In genomic region chr7:143299840-143300239, GRCh38 we compare ENCODE assay signal across 8 cellular contexts. TPM values are rescaled to one million over a fixed set of nuclear protein-coding genes. Genes with fewer than 3 reads are reported as not detected.
DNase-seq lines count a peak whose midpoint lies in the region; ATAC-seq and TF ChIP-seq lines count a peak whose summit lies in the region.

No MANE protein-coding gene starts in this region.

- TF ChIP-seq CTCF in CD4-positive, alpha-beta T cell (IDR thresholded peaks at IDR 0.05): peak; percentile 70
- TF ChIP-seq CTCF in HEK293 (tag by site-specific recombination; IDR thresholded peaks at IDR 0.05) (peak; percentile 20; the same call in 1 of the 2 replicates), activated B cell treated with CpG ODN at 0.5 μM for 24 hours (IDR thresholded peaks at IDR 0.05) (no peak)

- H3K4me1 Mint-ChIP-seq in CD4-positive, alpha-beta T cell (ENCODE audit: low read depth): peaks cover 40% of the 10 kb centered on the region
- H3K4me1 Mint-ChIP-seq in activated B cell treated with CpG ODN at 0.5 μM for 24 hours: peaks cover 32% of the 10 kb centered on the region
- H3K4me1 Mint-ChIP-seq in naive B cell: peaks cover 26 to 33% (median 27%) of the 10 kb centered on the region in 3 donors

- peaks cover 25 to 94% of the 10 kb centered on the region in 2 experiments; a peak in 2 of 3 replicates for H3K36me3 ChIP-seq in HEK293 (ENCODE audit: control insufficient read depth in 2 of 2, insufficient read depth in 1 of 2, low read length in 2 of 2)

- H3K36me3 Mint-ChIP-seq in CD4-positive, alpha-beta T cell (ENCODE audit: low read depth): peaks cover 95% of the 10 kb centered on the region
- peaks cover 92% of the 10 kb centered on the region for H3K36me3 Mint-ChIP-seq in activated B cell treated with CpG ODN at 0.5 μM for 24 hours (ENCODE audit: low read depth)
- H3K36me3 Mint-ChIP-seq in naive B cell: peaks cover 29 to 41% of the 10 kb centered on the region in 2 donors

- no peaks in the 10 kb centered on the region for H3K27me3 ChIP-seq in CD4-positive, alpha-beta T cell (ENCODE audit: control insufficient read depth, insufficient read depth, low read length)

- CTCF ChIA-PET in CD4-positive, alpha-beta T cell (lab: Charles Lee): interaction anchor here (0.7 to 7.2 kb wide), 19 partner anchors 9 to 107 kb away, joined by 3 to 92 read pairs (median 5); partner anchors contain the start of gene GSTK1
- CTCF ChIA-PET in HEK293 (lab: Yijun Ruan, JAX): interaction anchor here (0.6 to 3.3 kb wide), 34 partner anchors 10 to 655 kb away, joined by 3 to 49 read pairs (median 4); partner anchors contain the start of genes CASP2, CLCN1 and GSTK1
- CTCF ChIA-PET in activated B cell treated with CpG ODN at 0.5 μM for 24 hours (lab: Charles Lee): interaction anchor here (0.9 to 3.4 kb wide), 11 partner anchors 16 to 116 kb away, joined by 3 to 51 read pairs (median 4); no protein-coding TSS in a partner anchor

- intact Hi-C loops in CD4-positive, alpha-beta T cell (cut with DNase I, micrococcal nuclease): loop anchor here (1.0 to 10.0 kb wide), 4 partner anchors 60 to 605 kb away; partner anchors contain the start of gene TCAF1 (in 1 of the 2)
- intact Hi-C loops in activated B cell treated with CpG ODN at 0.5 μM for 24 hours (cut with micrococcal nuclease): loop anchor here (1.0 kb wide), 1 partner anchor 60 kb away; no protein-coding TSS in a partner anchor

- H3K4me3 Mint-ChIP-seq in CD4-positive, alpha-beta T cell: no peak overlapping the region
- no peak overlapping the region for H3K4me3 Mint-ChIP-seq in activated B cell treated with CpG ODN at 0.5 μM for 24 hours
- no peak overlapping the region for H3K4me3 Mint-ChIP-seq in naive B cell

- peak; percentile 52 to 70 (median 63) for DNase-seq in CD4-positive, alpha-beta T cell
- DNase-seq in activated B cell treated with CpG ODN at 0.5 μM for 24 hours (no peak), cerebellar cortex (ENCODE audit: low spot score) (peak; percentile 40), naive B cell (peak; percentile 14), occipital lobe (lab: John Stamatoyannopoulos, UW) (no peak)

- no peaks in the 10 kb centered on the region for H3K27me3 Mint-ChIP-seq in CD4-positive, alpha-beta T cell
- H3K27me3 Mint-ChIP-seq in activated B cell treated with CpG ODN at 0.5 μM for 24 hours (no peaks in the 10 kb centered on the region), naive B cell (no peaks in the 10 kb centered on the region)

- H3K9me3 Mint-ChIP-seq in CD4-positive, alpha-beta T cell: no peaks in the 10 kb centered on the region
- H3K9me3 Mint-ChIP-seq in activated B cell treated with CpG ODN at 0.5 μM for 24 hours (no peaks in the 10 kb centered on the region), naive B cell (no peaks in the 10 kb centered on the region)

- POLR2A ChIA-PET in CD4-positive, alpha-beta T cell (lab: Charles Lee): interaction anchor here (0.7 to 2.9 kb wide), 6 partner anchors 12 to 108 kb away, joined by 3 to 14 read pairs (median 4); partner anchors contain the start of genes CASP2 and GSTK1
- POLR2A ChIA-PET in HEK293 (lab: Yijun Ruan, JAX) (interaction anchor here (1.1 to 1.2 kb wide), 2 partner anchors 12 to 80 kb away, joined by 3 to 5 read pairs; partner anchors contain the start of gene CASP2), activated B cell treated with CpG ODN at 0.5 μM for 24 hours (lab: Charles Lee) (interaction anchor here (1.1 to 1.4 kb wide), 2 partner anchors 12 to 81 kb away, joined by 4 to 7 read pairs; partner anchors contain the start of genes CASP2 and ZYX)

- no peaks in the 10 kb centered on the region for H3K9me3 ChIP-seq in CD4-positive, alpha-beta T cell (ENCODE audit: control insufficient read depth, low read length)
- H3K9me3 ChIP-seq in HEK293 (ENCODE audit: control insufficient read depth, insufficient read depth, low read depth, low read length): no peaks in the 10 kb centered on the region

- no peak overlapping the region for H3K4me3 ChIP-seq in HEK293 (ENCODE audit: low read depth, low read length)

- no peaks in the 10 kb centered on the region for H3K4me1 ChIP-seq in HEK293 (ENCODE audit: control insufficient read depth, insufficient read depth, low read length)

- no peak overlapping the region for H3K27ac Mint-ChIP-seq in CD4-positive, alpha-beta T cell
- H3K27ac Mint-ChIP-seq in activated B cell treated with CpG ODN at 0.5 μM for 24 hours: no peak overlapping the region
- H3K27ac Mint-ChIP-seq in naive B cell: no peak overlapping the region

- ATAC-seq in CD4-positive, alpha-beta T cell (ENCODE audit: poor library complexity): peak; percentile 100
- ATAC-seq in activated B cell treated with CpG ODN at 0.5 μM for 24 hours (ENCODE audit: low read depth) (peak; percentile 66), naive B cell (ENCODE audit: low read depth in 2 of 2) (peak; percentile 67 to 71), HG02852 (IDR thresholded peaks at IDR 0.05; ENCODE audit: unreplicated experiment) (no peak), HG02763 (IDR thresholded peaks at IDR 0.05; ENCODE audit: unreplicated experiment) (no peak)

- H3K27ac ChIP-seq in CD4-positive, alpha-beta T cell (ENCODE audit: low read depth, low read length): no peak overlapping the region
- H3K27ac ChIP-seq in HEK293 (ENCODE audit: extremely low read depth, low read depth, low read length): no peak overlapping the region

TF ChIP-seq in HEK293, 187 proteins besides CTCF, POLR2A, EP300 and RAD21:
- 0 out of 2 replicates have a peak, but pooled peaks have one; percentile 24 for TF ChIP-seq ZBTB44 (tag by site-specific recombination; IDR thresholded peaks at IDR 0.05)
- no peak for TF ChIP-seq ZNF10 (tag by site-specific recombination; IDR thresholded peaks at IDR 0.05)
- peak; percentile 81 for TF ChIP-seq SCRT2 (tag by site-specific recombination; IDR thresholded peaks at IDR 0.05)
- TF ChIP-seq ZNF174 (tag by site-specific recombination; IDR thresholded peaks at IDR 0.05): no peak
- TF ChIP-seq ZNF433 (tag by site-specific recombination; IDR thresholded peaks at IDR 0.05; ENCODE audit: low read depth): no peak
- TF ChIP-seq SCRT1 (tag by site-specific recombination; IDR thresholded peaks at IDR 0.05; ENCODE audit: borderline replicate concordance): peak; percentile 60; the same call in 1 of the 2 replicates
- TF ChIP-seq ZNF654 (tag by site-specific recombination; IDR thresholded peaks at IDR 0.05; ENCODE audit: low read depth): 0 out of 2 replicates have a peak, but pooled peaks have one; percentile 4

RNA-seq across cellular contexts. Expression of gene CASP2, which starts 11.7 kb away (rescaled TPM):
- 10 to 100 TPM; 19.1 to 21.9 TPM for total RNA-seq in CD4-positive, alpha-beta T cell
- total RNA-seq in activated B cell treated with CpG ODN at 0.5 μM for 24 hours (59.5 and 62.2 TPM in 2 replicates), occipital lobe (20.7 TPM)
- 10 to 100 TPM in 5 of 6 donors, 1 to 10 TPM in 1; 4.2 to 42.7 (median 23.9) TPM for polyA plus RNA-seq in naive B cell (ENCODE audit: low read depth in 6 of 6)

RNA-seq across cellular contexts. Expression of gene TMEM139, which starts 15.1 kb away (rescaled TPM):
- total RNA-seq in CD4-positive, alpha-beta T cell: under 1 TPM; 0.20 to 0.27 TPM
- total RNA-seq in activated B cell treated with CpG ODN at 0.5 μM for 24 hours: 0.34 and 0.47 TPM in 2 replicates
- under 1 TPM in 2 of 6 donors, not detected in 4; 0.32 TPM for polyA plus RNA-seq in naive B cell (ENCODE audit: low read depth in 6 of 6)
- 0.31 TPM for total RNA-seq in occipital lobe

RNA-seq across cellular contexts. Expression of gene CLCN1, which starts 16.1 kb away (rescaled TPM):
- total RNA-seq in CD4-positive, alpha-beta T cell: not detected
- total RNA-seq in activated B cell treated with CpG ODN at 0.5 μM for 24 hours (not detected in 2 replicates), occipital lobe (under 0.01 TPM)
- not detected for polyA plus RNA-seq in naive B cell (ENCODE audit: low read depth in 6 of 6)

RNA-seq across cellular contexts. Expression of gene GSTK1, which starts 36.6 kb away (rescaled TPM):
- 100 to 1,000 TPM; 245 to 259 TPM for total RNA-seq in CD4-positive, alpha-beta T cell
- total RNA-seq in activated B cell treated with CpG ODN at 0.5 μM for 24 hours: 144 and 150 TPM in 2 replicates
- 100 to 1,000 TPM; 180 to 225 (median 204) TPM for polyA plus RNA-seq in naive B cell (ENCODE audit: low read depth in 6 of 6)
- 36.0 TPM for total RNA-seq in occipital lobe

Comparison
In these comparisons a context has a peak if more than half of its experiments do, and no peak if none do; other contexts are left out.
1. ATAC-seq: peak in CD4-positive, alpha-beta T cell (single experiment), activated B cell treated with CpG ODN at 0.5 μM for 24 hours (single experiment) and naive B cell (2 of 2); none in HG02852 (single experiment) and HG02763 (single experiment).
2. DNase-seq: peak in CD4-positive, alpha-beta T cell (10 of 10), cerebellar cortex (single experiment) and naive B cell (single experiment); none in activated B cell treated with CpG ODN at 0.5 μM for 24 hours (single experiment) and occipital lobe (single experiment).